ENCODE assay signal across 20 cellular contexts in genomic region chr2:227433171-227433570, GRCh38. TPM values are rescaled to one million over a fixed set of nuclear protein-coding genes. Genes with fewer than 3 reads are reported as not detected.
A peak's percentile ranks its signal among the peaks of the same experiment; 100 is the strongest.
DNase-seq lines count a peak whose midpoint lies in the region; ATAC-seq, FAIRE-seq and TF ChIP-seq lines count a peak whose summit lies in the region.
"Had no signal": no experiment of that assay in that cellular context is flagged by ENCODE, and none has a peak within 500 bp of the region (broad histone marks: within the 10 kb centered on the region; RNA-seq: fewer than 3 reads in every experiment).

No MANE protein-coding gene starts in this region.

- no peak for TF ChIP-seq POLR2A in K562 (conservative IDR thresholded peaks at IDR 0.05)

- H2BK15ac ChIP-seq in mesendoderm (replicated peaks; ENCODE audit: low read depth): no peak overlapping the region

- H2AK5ac ChIP-seq in mesendoderm (ENCODE audit: low read length) (no peak overlapping the region), trophoblast cell (ENCODE audit: low read length) (no peak overlapping the region)

- H3K56ac ChIP-seq in mesendoderm (ENCODE audit: low read length): no peak overlapping the region

- in situ Hi-C loops in K562 (cut with MboI): no loop called here

- no peak for ATAC-seq in K562

- intact Hi-C loops in K562 (cut with micrococcal nuclease) (no loop called here), posterior vena cava (cut with DNase I) (no loop called here)

- H3K27me3 ChIP-seq in K562 (ENCODE audit: control insufficient read depth in 2 of 2, insufficient read depth in 2 of 2, low read length in 2 of 2): no peaks in the 10 kb centered on the region
- no peaks in the 10 kb centered on the region for H3K27me3 ChIP-seq in mesendoderm (ENCODE audit: insufficient read depth, low read length, poor library complexity)
- no peaks in the 10 kb centered on the region for H3K27me3 ChIP-seq in trophoblast cell (ENCODE audit: insufficient read depth, low read length)

- CTCF ChIA-PET in HEK293 (lab: Yijun Ruan, JAX): interaction anchor here (1.0 kb wide), 1 partner anchor 38 kb away, joined by 3 read pairs; no protein-coding TSS in a partner anchor
- CTCF ChIA-PET in K562 (lab: Yijun Ruan, JAX; ENCODE audit: low intra/inter-chr PET ratio): no interaction called here

- H3K4me1 ChIP-seq in HEK293 (ENCODE audit: control insufficient read depth, insufficient read depth, low read length) (no peaks in the 10 kb centered on the region), K562 (replicated peaks in 1 of 2; ENCODE audit: control insufficient read depth in 2 of 2, insufficient read depth in 2 of 2, low read length in 2 of 2) (no peaks in the 10 kb centered on the region), mesendoderm (ENCODE audit: control insufficient read depth, low read depth, low read length) (no peaks in the 10 kb centered on the region), trophoblast cell (ENCODE audit: control insufficient read depth in 1 of 2, insufficient read depth in 2 of 2, low read length in 2 of 2) (no peaks in the 10 kb centered on the region)
- H3K4me1 ChIP-seq: HAP-1 had no signal

- no peak overlapping the region for H2BK12ac ChIP-seq in trophoblast cell (ENCODE audit: low read length)

- H3K4ac ChIP-seq in mesendoderm (ENCODE audit: low read depth, low read length): no peak overlapping the region
- no peak overlapping the region for H3K4ac ChIP-seq in trophoblast cell (ENCODE audit: low read depth, low read length)

- H3K36me3 ChIP-seq in HEK293 (ENCODE audit: control insufficient read depth in 2 of 2, insufficient read depth in 1 of 2, low read length in 2 of 2) (no peaks in the 10 kb centered on the region), K562 (ENCODE audit: control insufficient read depth, insufficient read depth, low read length) (no peaks in the 10 kb centered on the region), mesendoderm (ENCODE audit: control insufficient read depth, insufficient read depth, low read length) (no peaks in the 10 kb centered on the region), trophoblast cell (ENCODE audit: control insufficient read depth in 1 of 2, insufficient read depth in 2 of 2, low read length in 2 of 2) (no peaks in the 10 kb centered on the region)
- H3K36me3 ChIP-seq: HAP-1 had no signal

- H3K23ac ChIP-seq in mesendoderm (ENCODE audit: low read length) (no peak overlapping the region), trophoblast cell (ENCODE audit: low read length) (no peak overlapping the region)

- TF ChIP-seq EP300 in K562 (IDR thresholded peaks at IDR 0.05; ENCODE audit: low read length): no peak

- H3K27ac ChIP-seq in HEK293 (ENCODE audit: extremely low read depth, low read depth, low read length) (no peak overlapping the region), K562 (ENCODE audit: extremely low read depth, low read depth, low read length) (no peak overlapping the region), mesendoderm (ENCODE audit: low read depth, low read length) (no peak overlapping the region), trophoblast cell (ENCODE audit: low read depth, low read length) (no peak overlapping the region)

- no TSS peak for BruUV-seq in K562 (replicated peaks; lab: Mats Ljungman, UMichigan)

- no peak overlapping the region for H4K12ac ChIP-seq in trophoblast cell (ENCODE audit: low read depth, low read length)

- H3K9me1 ChIP-seq in K562 (ENCODE audit: control insufficient read depth, insufficient read depth, low read length): no peaks in the 10 kb centered on the region

- H4K91ac ChIP-seq in trophoblast cell (ENCODE audit: low read depth, low read length): no peak overlapping the region

- 29% methylated on average over 2 of the region's 2 CpGs for WGBS in K562 (ENCODE audit: insufficient coverage, low coverage, missing lambda C conversion rate)
- no CpG with 5 or more reads among the region's 2 CpGs for WGBS in mesendoderm (ENCODE audit: extremely low coverage, insufficient coverage, low lambda C conversion rate)
- WGBS in trophoblast cell (ENCODE audit: extremely low coverage, insufficient coverage, insufficient read length): no CpG with 5 or more reads among the region's 2 CpGs

- no peaks in the 10 kb centered on the region for H4K20me1 ChIP-seq in K562 (replicated peaks; ENCODE audit: control insufficient read depth, insufficient read depth, low read length)

- no peak for TF ChIP-seq CTCF in HEK293 (tag by site-specific recombination; IDR thresholded peaks at IDR 0.05)
- TF ChIP-seq CTCF in K562 (IDR thresholded peaks at IDR 0.05 in 2 of 3, conservative IDR thresholded peaks at IDR 0.05 in 1 of 3; ENCODE audit: insufficient read depth in 2 of 3, low read depth in 1 of 3, low read length in 3 of 3): no peak

- POLR2A ChIA-PET in HEK293 (lab: Yijun Ruan, JAX): no interaction called here
- POLR2A ChIA-PET in K562 (lab: Yijun Ruan, JAX): interaction anchor here (1.3 kb wide), 1 partner anchor 17 kb away, joined by 5 read pairs; no protein-coding TSS in a partner anchor

- H4K8ac ChIP-seq in mesendoderm (ENCODE audit: low read depth, low read length) (no peak overlapping the region), trophoblast cell (ENCODE audit: low read depth, low read length) (no peak overlapping the region)

- FAIRE-seq in K562 (lab: Jason Lieb, UNC): no peak
- FAIRE-seq: G401.6, GM12892, H54 had no signal

- H3K9ac ChIP-seq in K562 (ENCODE audit: insufficient read depth in 1 of 2, low read depth in 2 of 2, low read length in 2 of 2) (no peak overlapping the region), mesendoderm (ENCODE audit: low read length) (no peak overlapping the region), trophoblast cell (ENCODE audit: low read length) (no peak overlapping the region)

- H2AFZ ChIP-seq in K562 (ENCODE audit: low read depth, low read length) (no peak overlapping the region), trophoblast cell (ENCODE audit: insufficient read depth, low read length, poor library complexity) (no peak overlapping the region)

- H2BK5ac ChIP-seq in mesendoderm (ENCODE audit: low read length) (no peak overlapping the region), trophoblast cell (ENCODE audit: low read depth, low read length, poor library complexity) (no peak overlapping the region)

- H2BK120ac ChIP-seq in mesendoderm (ENCODE audit: low read depth, low read length) (no peak overlapping the region), trophoblast cell (ENCODE audit: insufficient read depth, low read length, poor library complexity) (no peak overlapping the region)

- H3K18ac ChIP-seq in mesendoderm (ENCODE audit: low read length): no peak overlapping the region
- H3K18ac ChIP-seq in trophoblast cell (ENCODE audit: low read length): no peak overlapping the region

- DNase-seq in K562 (ENCODE audit: extremely low read depth in 1 of 4, low spot score in 3 of 4): no peak
- DNase-seq in mesendoderm: no peak
- no peak for DNase-seq in posterior vena cava (ENCODE audit: low spot score)
- DNase-seq in trophoblast cell: no peak
- no peak for DNase-seq in anterior cingulate cortex (lab: John Stamatoyannopoulos, UW)
- DNase-seq: C1 segment of cervical spinal cord; Calu3; CD4-positive, alpha-beta memory T cell; COR-L47; DMS53; DND-41; GOT3 had no signal

- H4K5ac ChIP-seq in mesendoderm (ENCODE audit: low read length): no peak overlapping the region

- no peak overlapping the region for H3K14ac ChIP-seq in trophoblast cell (ENCODE audit: low read length)

- H3K4me3 ChIP-seq in HEK293 (ENCODE audit: low read depth, low read length): no peak overlapping the region
- no peak overlapping the region for H3K4me3 ChIP-seq in K562
- peak overlapping the region; percentile 12 for H3K4me3 ChIP-seq in mesendoderm (ENCODE audit: low read length)
- no peak overlapping the region for H3K4me3 ChIP-seq in trophoblast cell (ENCODE audit: low read depth, low read length)
- H3K4me3 ChIP-seq: HAP-1 had no signal

- H3K79me1 ChIP-seq in mesendoderm (ENCODE audit: low read length) (no peaks in the 10 kb centered on the region), trophoblast cell (ENCODE audit: low read length) (no peaks in the 10 kb centered on the region)

- H3K79me2 ChIP-seq in K562 (ENCODE audit: control insufficient read depth, insufficient read depth, low read length) (no peaks in the 10 kb centered on the region), mesendoderm (ENCODE audit: control insufficient read depth, insufficient read depth, low read length) (no peaks in the 10 kb centered on the region), trophoblast cell (ENCODE audit: control insufficient read depth, insufficient read depth, low read length, poor library complexity) (no peaks in the 10 kb centered on the region)

- H3K4me2 ChIP-seq in K562 (ENCODE audit: insufficient read depth, low read length): no peak overlapping the region
- no peak overlapping the region for H3K4me2 ChIP-seq in mesendoderm (ENCODE audit: low read length)
- H3K4me2 ChIP-seq in trophoblast cell (ENCODE audit: low read length): no peak overlapping the region

- H3K9me3 ChIP-seq in HEK293 (ENCODE audit: control insufficient read depth, insufficient read depth, low read depth, low read length) (no peaks in the 10 kb centered on the region), K562 (replicated peaks; ENCODE audit: control insufficient read depth, insufficient read depth, low read depth, low read length) (peaks cover 1% of the 10 kb centered on the region; the same call in 1 of the 2 replicates), trophoblast cell (ENCODE audit: insufficient read depth, low read depth, low read length) (no peaks in the 10 kb centered on the region)

- TF ChIP-seq RAD21 in K562 (CRISPR knock-in tag; conservative IDR thresholded peaks at IDR 0.05 in 1 of 2, IDR thresholded peaks at IDR 0.05 in 1 of 2): no peak

RNA-seq across cellular contexts. Expression of gene AGFG1, which starts 38.8 kb away (rescaled TPM):
- total RNA-seq in K562 (2011; cell fraction: chromatin; rRNA removed; ENCODE audit: low replicate concordance): 31.0 and 37.9 TPM in 2 replicates
- total RNA-seq in K562 (2011; cell fraction: nucleolus; rRNA removed): 14.8 and 17.1 TPM in 2 replicates
- 16.6 and 31.9 TPM in 2 replicates for total RNA-seq in K562 (2011; cell fraction: nucleoplasm; rRNA removed)
- total RNA-seq in K562 (2014; rRNA removed) (18.1 and 27.0 TPM in 2 replicates), K562 (2014; rRNA removed; fragmentation: Illumina TruSeq; extraction: Trizol) (38.1 and 47.1 TPM in 2 replicates), K562 (2015; rRNA removed; fragmentation: Illumina TruSeq; extraction: Trizol) (37.4 and 37.9 TPM in 2 replicates), K562 (2021) (51.2 and 51.3 TPM in 2 replicates), posterior vena cava (10 to 100 TPM; 82.8 to 85.5 TPM)
- polyA plus RNA-seq in K562 (2011; rRNA removed) (79.5 and 97.5 TPM in 2 replicates), K562 (2014; fragmentation: Illumina TruSeq; extraction: Trizol) (35.3 and 36.0 TPM in 2 replicates), K562 (2014; fragmentation: Nextera tagmentation; extraction: Ambion mirVana) (10 to 100 TPM; 11.2 to 14.0 TPM), K562 (2014; rRNA removed) (17.1 and 28.7 TPM in 2 replicates)
- 88.8 TPM in 2 replicates for polyA plus RNA-seq in K562 (2011; cell fraction: cytosol; rRNA removed)
- 65.1 and 73.6 TPM in 2 replicates for polyA plus RNA-seq in K562 (2011; cell fraction: nucleus; rRNA removed)
- 27.7 and 28.0 TPM in 2 replicates for polyA plus RNA-seq in K562 (2012)
- 120 and 162 TPM in 2 replicates for polyA minus RNA-seq in K562 (2011; rRNA and poly(A)+ RNA removed)
- polyA minus RNA-seq in K562 (2011; cell fraction: cytosol; rRNA and poly(A)+ RNA removed): 42.0 and 75.2 TPM in 2 replicates
- 19.5 and 36.4 TPM in 2 replicates for polyA minus RNA-seq in K562 (2011; cell fraction: nucleus; rRNA and poly(A)+ RNA removed)
- polyA plus RNA-seq in mesendoderm (2013, experiment 1 of 2): 68.7 TPM
- polyA plus RNA-seq in mesendoderm (2013, experiment 2 of 2): 69.9 TPM
- polyA plus RNA-seq in trophoblast cell (2013): 95.7 and 100 TPM in 2 replicates

RNA-seq across cellular contexts. Expression of gene SCYGR1, which starts 45.4 kb away (rescaled TPM):
- total RNA-seq in K562 (2011; cell fraction: chromatin; rRNA removed; ENCODE audit: low replicate concordance): not detected in 2 replicates
- total RNA-seq in K562 (2011; cell fraction: nucleolus; rRNA removed): not detected in 2 replicates
- total RNA-seq in K562 (2011; cell fraction: nucleoplasm; rRNA removed): not detected in 2 replicates
- total RNA-seq in K562 (2014; rRNA removed): not detected in 2 replicates
- total RNA-seq in K562 (2014; rRNA removed; fragmentation: Illumina TruSeq; extraction: Trizol): not detected in 2 replicates
- not detected in 2 replicates for total RNA-seq in K562 (2015; rRNA removed; fragmentation: Illumina TruSeq; extraction: Trizol)
- not detected in 2 replicates for total RNA-seq in K562 (2021)
- polyA plus RNA-seq in K562 (2011; rRNA removed): not detected in 2 replicates
- not detected in 2 replicates for polyA plus RNA-seq in K562 (2011; cell fraction: cytosol; rRNA removed)
- polyA plus RNA-seq in K562 (2011; cell fraction: nucleus; rRNA removed): not detected in 2 replicates
- not detected in 2 replicates for polyA plus RNA-seq in K562 (2012)
- polyA plus RNA-seq in K562 (2014; fragmentation: Illumina TruSeq; extraction: Trizol): not detected in 2 replicates
- polyA plus RNA-seq in K562 (2014; fragmentation: Nextera tagmentation; extraction: Ambion mirVana): not detected
- polyA plus RNA-seq in K562 (2014; rRNA removed): not detected in 2 replicates
- not detected in 2 replicates for polyA minus RNA-seq in K562 (2011; rRNA and poly(A)+ RNA removed)
- polyA minus RNA-seq in K562 (2011; cell fraction: cytosol; rRNA and poly(A)+ RNA removed): not detected in 2 replicates
- not detected in 2 replicates for polyA minus RNA-seq in K562 (2011; cell fraction: nucleus; rRNA and poly(A)+ RNA removed)
- polyA plus RNA-seq in mesendoderm (2013, experiment 1 of 2): not detected
- not detected for polyA plus RNA-seq in mesendoderm (2013, experiment 2 of 2)
- total RNA-seq in posterior vena cava: not detected
- not detected in 2 replicates for polyA plus RNA-seq in trophoblast cell (2013)
- total RNA-seq: A172; A673; Calu3; CD4-positive, alpha-beta memory T cell had no signal
- polyA plus RNA-seq: BJ; CD4-positive, alpha-beta memory T cell had no signal

RNA-seq across cellular contexts. Expression of gene TM4SF20, which starts 54.1 kb away (rescaled TPM):
- total RNA-seq in K562 (2011; cell fraction: chromatin; rRNA removed; ENCODE audit: low replicate concordance): not detected in 2 replicates
- not detected in 2 replicates for total RNA-seq in K562 (2011; cell fraction: nucleolus; rRNA removed)
- not detected in 2 replicates for total RNA-seq in K562 (2011; cell fraction: nucleoplasm; rRNA removed)
- total RNA-seq in K562 (2014; rRNA removed): not detected in 2 replicates
- total RNA-seq in K562 (2014; rRNA removed; fragmentation: Illumina TruSeq; extraction: Trizol): not detected in 2 replicates
- total RNA-seq in K562 (2015; rRNA removed; fragmentation: Illumina TruSeq; extraction: Trizol): not detected in 2 replicates
- total RNA-seq in K562 (2021): not detected in 2 replicates
- not detected in 2 replicates for polyA plus RNA-seq in K562 (2011; rRNA removed)
- not detected in 2 replicates for polyA plus RNA-seq in K562 (2011; cell fraction: cytosol; rRNA removed)
- not detected in 2 replicates for polyA plus RNA-seq in K562 (2011; cell fraction: nucleus; rRNA removed)
- polyA plus RNA-seq in K562 (2012): not detected in 2 replicates
- not detected in 2 replicates for polyA plus RNA-seq in K562 (2014; fragmentation: Illumina TruSeq; extraction: Trizol)
- not detected for polyA plus RNA-seq in K562 (2014; fragmentation: Nextera tagmentation; extraction: Ambion mirVana)
- not detected in 2 replicates for polyA plus RNA-seq in K562 (2014; rRNA removed)
- polyA minus RNA-seq in K562 (2011; rRNA and poly(A)+ RNA removed): not detected in 2 replicates
- not detected in 2 replicates for polyA minus RNA-seq in K562 (2011; cell fraction: cytosol; rRNA and poly(A)+ RNA removed)
- not detected in 2 replicates for polyA minus RNA-seq in K562 (2011; cell fraction: nucleus; rRNA and poly(A)+ RNA removed)
- polyA plus RNA-seq in mesendoderm (2013, experiment 1 of 2): not detected
- not detected for polyA plus RNA-seq in mesendoderm (2013, experiment 2 of 2)
- total RNA-seq in posterior vena cava: under 1 TPM in 1 of 2 donors, not detected in 1; 0.10 TPM
- not detected in 2 replicates for polyA plus RNA-seq in trophoblast cell (2013)
- total RNA-seq: A172; A673; Calu3; CD4-positive, alpha-beta memory T cell had no signal
- polyA plus RNA-seq: CD4-positive, alpha-beta memory T cell had no signal

Comparison
In these comparisons a context has a peak if more than half of its experiments do, and no peak if none do; other contexts are left out.
1. Of the 44 proteins assayed by ChIP-seq in both K562 and HEK293: peak only in K562: TRIM28; only in HEK293: SETDB1; in both: ZNF707; in neither: 41.